Comparison of ENCODE assay signal across 15 cellular contexts in the genomic region with DNA sequence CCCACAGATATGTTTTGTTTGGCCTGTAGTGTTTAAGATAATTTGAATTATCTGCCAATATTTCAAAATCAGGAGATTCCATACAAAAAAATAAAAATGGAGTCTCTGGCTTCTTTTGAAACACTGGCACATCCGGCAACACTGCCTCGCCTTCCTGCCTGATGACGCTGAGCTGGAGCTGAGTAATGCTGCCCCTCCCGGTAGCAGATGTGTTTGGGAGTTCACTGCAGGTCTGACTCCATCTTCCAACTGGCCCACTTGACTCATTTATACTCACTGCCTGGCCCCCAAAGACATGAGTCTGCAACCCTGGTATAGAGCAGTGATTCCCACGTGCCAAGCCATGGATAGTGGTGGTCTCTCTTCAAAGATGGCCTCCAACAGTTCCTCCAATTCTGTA. TPM values are rescaled to one million over a fixed set of nuclear protein-coding genes. Genes with fewer than 3 reads are reported as not detected.
DNase-seq lines count a peak whose midpoint lies in the region; ATAC-seq and TF ChIP-seq lines count a peak whose summit lies in the region.
"Had no signal": no experiment of that assay in that cellular context is flagged by ENCODE, and none has a peak within 500 bp of the region (broad histone marks: within the 10 kb centered on the region; RNA-seq: fewer than 3 reads in every experiment).

No MANE protein-coding gene starts in this region.

- no TSS peak for BruUV-seq in IMR-90 (replicated peaks; lab: Mats Ljungman, UMichigan)
- BruUV-seq in mammary epithelial cell (replicated peaks; lab: Mats Ljungman, UMichigan) = no TSS peak

- H2BK15ac ChIP-seq in IMR-90 (ENCODE audit: low read depth, low read length) = no peak overlapping the region

- no peak overlapping the region for H3K27ac Mint-ChIP-seq in immature natural killer cell
- H3K27ac Mint-ChIP-seq: T-helper 1 cell treated with Interleukin-12 subunit alpha and Interleukin-12 subunit beta and Interleukin-4 antibody, amounts not matched to agents 30 μg/mL and 1 μg/mL, for 36 hours had no signal

- peak overlapping the region; percentile 65 for H2AK9ac ChIP-seq in IMR-90 (replicated peaks; ENCODE audit: low read depth, low read length, poor library complexity)

- no peak for TF ChIP-seq RAD21 in IMR-90 (IDR thresholded peaks at IDR 0.05; ENCODE audit: low read length)

- TF ChIP-seq CTCF in AG09309 (IDR thresholded peaks at IDR 0.05; ENCODE audit: control insufficient read depth, insufficient read depth, low read depth, low read length, missing control alignments) (no peak), IMR-90 (conservative IDR thresholded peaks at IDR 0.05; ENCODE audit: low read depth, low read length) (0 out of 2 replicates have a peak, but pooled peaks have one; percentile 17), mammary epithelial cell (conservative IDR thresholded peaks at IDR 0.05 in 1 of 2, IDR thresholded peaks at IDR 0.05 in 1 of 2; ENCODE audit: extremely low read depth in 1 of 2, insufficient read depth in 1 of 2, low read depth in 1 of 2, low read length in 2 of 2) (peak in 1 of 2 donors; percentile 16), GM13977 (IDR thresholded peaks at IDR 0.05; ENCODE audit: extremely low read depth, insufficient read depth, missing control alignments) (no peak)

- peaks cover 0 to 3% (median 0%) of the 10 kb centered on the region in 3 donors for H3K27me3 Mint-ChIP-seq in immature natural killer cell (ENCODE audit: low read depth in 3 of 3)

- H3K4ac ChIP-seq in IMR-90 (ENCODE audit: low read depth, low read length) = peak overlapping the region; percentile 54

- H3K9me3 Mint-ChIP-seq in immature natural killer cell = no peaks in the 10 kb centered on the region
- H3K9me3 Mint-ChIP-seq: T-helper 1 cell treated with Interleukin-12 subunit alpha and Interleukin-12 subunit beta and Interleukin-4 antibody, amounts not matched to agents 30 μg/mL and 1 μg/mL, for 36 hours had no signal

- H3K4me3 ChIP-seq in AG09309 (ENCODE audit: control insufficient read depth, low read depth, low read length) (no peak overlapping the region), IMR-90 (ENCODE audit: insufficient read depth, low read depth, low read length) (no peak overlapping the region), mammary epithelial cell (replicated peaks in 1 of 3; ENCODE audit: insufficient read depth in 1 of 3, low read depth in 2 of 3, low read length in 3 of 3) (no peak overlapping the region)
- H3K4me3 ChIP-seq: transverse colon had no signal

- H3K23ac ChIP-seq in IMR-90 (ENCODE audit: low read depth, low read length) = peak overlapping the region; percentile 34; the same call in 1 of the 2 replicates

- H3K4me3 Mint-ChIP-seq in immature natural killer cell = no peak overlapping the region
- H3K4me3 Mint-ChIP-seq: T-helper 1 cell treated with Interleukin-12 subunit alpha and Interleukin-12 subunit beta and Interleukin-4 antibody, amounts not matched to agents 30 μg/mL and 1 μg/mL, for 36 hours had no signal

- no peaks in the 10 kb centered on the region for H3K36me3 Mint-ChIP-seq in immature natural killer cell

- peaks cover 4% of the 10 kb centered on the region for H3K79me2 ChIP-seq in mammary epithelial cell (ENCODE audit: insufficient read depth, low read length)

- peaks cover 15% of the 10 kb centered on the region in 2 experiments for H3K79me1 ChIP-seq in IMR-90 (ENCODE audit: low read depth in 1 of 2, low read length in 2 of 2)

- TF ChIP-seq POLR2A in IMR-90 (IDR thresholded peaks at IDR 0.05; ENCODE audit: low read depth, low read length) = no peak

- H2BK120ac ChIP-seq in IMR-90 (ENCODE audit: low read depth, low read length) = peak overlapping the region; percentile 60; the same call in 1 of the 2 replicates

- dilution Hi-C loops in IMR-90 (cut with HindIII; ENCODE audit: low sequenced_read_pairs, unreplicated experiment) (no loop called here), mammary epithelial cell (cut with HindIII; ENCODE audit: low sequenced_read_pairs) (no loop called here)

- H2AFZ ChIP-seq in IMR-90 (replicated peaks; ENCODE audit: low read length, poor library complexity) (peak overlapping the region; percentile 91), mammary epithelial cell (ENCODE audit: low read depth, low read length) (peak overlapping the region; percentile 74)

- H3K14ac ChIP-seq in IMR-90 (replicated peaks; ENCODE audit: low read depth, low read length) = peak overlapping the region; percentile 67; the same call in 1 of the 2 replicates

- H4K91ac ChIP-seq in IMR-90 (ENCODE audit: insufficient read depth, low read depth, low read length) = peak overlapping the region; percentile 56; the same call in 1 of the 2 replicates

- H4K20me1 ChIP-seq in IMR-90 (ENCODE audit: insufficient read depth, low read length) = no peaks in the 10 kb centered on the region
- no peaks in the 10 kb centered on the region for H4K20me1 ChIP-seq in mammary epithelial cell (ENCODE audit: insufficient read depth, low read length)

- H3K27me3 ChIP-seq in IMR-90 (ENCODE audit: control insufficient read depth, insufficient read depth, low read length) = no peaks in the 10 kb centered on the region
- H3K27me3 ChIP-seq in mammary epithelial cell (ENCODE audit: insufficient read depth, low read length) = no peaks in the 10 kb centered on the region
- H3K27me3 ChIP-seq: transverse colon had no signal

- POLR2A ChIA-PET in IMR-90 (lab: Charles Lee; ENCODE audit: unreplicated experiment) = no interaction called here

- ATAC-seq in IMR-90 (ENCODE audit: low read depth) (peak; percentile 93), GM18868 (IDR thresholded peaks at IDR 0.05; ENCODE audit: unreplicated experiment) (no peak)
- ATAC-seq: HepG2 had no signal

- CTCF ChIA-PET in IMR-90 (lab: Yijun Ruan, JAX) (no interaction called here), mammary epithelial cell (lab: Charles Lee; ENCODE audit: low non-redundant PET) (no interaction called here)

- peak overlapping the region; percentile 76 for H4K5ac ChIP-seq in IMR-90 (ENCODE audit: low read depth, low read length)

- 0 out of 2 replicates have a peak, but pooled peaks cover 2% of the 10 kb centered on the region for H3K9me1 ChIP-seq in IMR-90 (ENCODE audit: insufficient read depth, low read length)

- H3K18ac ChIP-seq in IMR-90 (ENCODE audit: low read depth, low read length) = no peak overlapping the region; the same call in 1 of the 2 replicates

- 0 out of 2 replicates have a peak, but pooled peaks cover 2% of the 10 kb centered on the region for H3K4me1 ChIP-seq in IMR-90 (ENCODE audit: control insufficient read depth, insufficient read depth, low read length)
- peaks cover 16% of the 10 kb centered on the region for H3K4me1 ChIP-seq in mammary epithelial cell (ENCODE audit: insufficient read depth, low read length)
- H3K4me1 ChIP-seq: transverse colon had no signal

- intact Hi-C loops in IMR-90 (cut with micrococcal nuclease) (no loop called here), mammary epithelial cell (cut with micrococcal nuclease) (no loop called here)

- peak overlapping the region; percentile 57 to 88; a peak in 3 of 4 replicates for H4K8ac ChIP-seq in IMR-90 (ENCODE audit: low read depth in 2 of 2, low read length in 2 of 2)

- in situ Hi-C loops in IMR-90 (cut with MboI; ENCODE audit: low sequenced_read_pairs) (no loop called here), mammary epithelial cell (cut with MboI; ENCODE audit: low sequenced_read_pairs in 2 of 2) (no loop called here), GM13977 (cut with MboI; ENCODE audit: low pct_unique_long_range_greater_than_20kb, low sequenced_read_pairs, unreplicated experiment) (no loop called here)

- peak overlapping the region; percentile 26 for H2BK20ac ChIP-seq in IMR-90 (ENCODE audit: low read depth, low read length)

- H3K4me1 Mint-ChIP-seq in immature natural killer cell = no peaks in the 10 kb centered on the region

- DNase-seq in AG09309 (ENCODE audit: low read depth) = peak; percentile 85
- DNase-seq in IMR-90 = peak; percentile 96
- peak; percentile 88 for DNase-seq in mammary epithelial cell
- peak; percentile 67 to 95 for DNase-seq in lung microvascular endothelial cell (ENCODE audit: low read depth in 2 of 2)
- no peak for DNase-seq in GM13977 (ENCODE audit: low spot score)
- no peak for DNase-seq in retina
- DNase-seq in immature natural killer cell = no peak
- DNase-seq: activated T-cell treated with anti-CD3 and anti-CD28 coated beads, Interleukin-2, amount 50 U/mL, for 48 hours; effector CD8-positive, alpha-beta T cell; NCI-H2227 treated with DMSO at 0.1 percent for 48 hours; stimulated activated CD4-positive, alpha-beta T cell treated with anti-CD3 and anti-CD28 coated beads, Interleukin-2, amount 100 ng/mL, for 24 hours; transverse colon had no signal

- no peak overlapping the region for H3K56ac ChIP-seq in IMR-90 (ENCODE audit: extremely low read depth, insufficient read depth, low read length)

- H2AK5ac ChIP-seq in IMR-90 (ENCODE audit: low read depth, low read length) = no peak overlapping the region

- no peak overlapping the region for H3K27ac ChIP-seq in IMR-90 (ENCODE audit: insufficient read depth, low read length)
- peak overlapping the region; percentile 93 for H3K27ac ChIP-seq in mammary epithelial cell (ENCODE audit: insufficient read depth, low read depth, low read length)
- H3K27ac ChIP-seq: transverse colon had no signal

- peak overlapping the region; percentile 61 for H2BK5ac ChIP-seq in IMR-90 (ENCODE audit: low read depth, low read length, poor library complexity, severe bottlenecking)

- H3K36me3 ChIP-seq in IMR-90 (ENCODE audit: control insufficient read depth, insufficient read depth, low read length) = peaks cover 2% of the 10 kb centered on the region; the same call in 1 of the 2 replicates
- H3K36me3 ChIP-seq in mammary epithelial cell (ENCODE audit: insufficient read depth, low read length) = peaks cover 21% of the 10 kb centered on the region
- H3K36me3 ChIP-seq: transverse colon had no signal

- H3K4me2 ChIP-seq in IMR-90 (ENCODE audit: low read depth, low read length) (no peak overlapping the region), mammary epithelial cell (ENCODE audit: insufficient read depth, low read depth, low read length) (no peak overlapping the region)

- H3K9me3 ChIP-seq in IMR-90 (ENCODE audit: control insufficient read depth, insufficient read depth, low read length) = no peaks in the 10 kb centered on the region
- no peaks in the 10 kb centered on the region for H3K9me3 ChIP-seq in mammary epithelial cell (replicated peaks; ENCODE audit: insufficient read depth, low read length)
- H3K9me3 ChIP-seq: transverse colon had no signal

- 86% methylated on average over 1 of the region's 5 CpGs; no CpG with 5 or more reads in 1 of the 2 experiments for WGBS in IMR-90 (ENCODE audit: extremely low coverage in 2 of 2, insufficient read length in 1 of 2), 2 experiments
- 18% methylated on average over 5 of the region's 5 CpGs for WGBS in mammary epithelial cell (ENCODE audit: low coverage, missing lambda C conversion rate)

- H3K9ac ChIP-seq in IMR-90 (ENCODE audit: low read depth, low read length) (no peak overlapping the region), mammary epithelial cell (ENCODE audit: insufficient read depth, low read length) (peak overlapping the region; percentile 18)

RNA-seq across cellular contexts. Expression of a gene that starts 7.4 kb away (rescaled TPM):
- total RNA-seq in IMR-90 (2012; rRNA removed) (21.0 and 23.1 TPM in 2 replicates), mammary epithelial cell (10 to 100 TPM in 1 of 2 donors, 1 to 10 TPM in 1; 3.2 to 30.0 TPM), lung microvascular endothelial cell (1.8 and 6.1 TPM in 2 replicates)
- polyA plus RNA-seq in IMR-90 (2012; rRNA removed) (13.1 and 13.2 TPM in 2 replicates), mammary epithelial cell (12.3 TPM), immature natural killer cell (under 1 TPM in 1 of 3 donors, not detected in 2; 0.75 TPM)
- 4.5 and 5.6 TPM in 2 replicates for polyA plus RNA-seq in IMR-90 (2012; cell fraction: cytosol; rRNA removed)
- polyA plus RNA-seq in IMR-90 (2012; cell fraction: nucleus; rRNA removed; ENCODE audit: low replicate concordance) = 23.8 and 35.4 TPM in 2 replicates
- 122 TPM for polyA minus RNA-seq in mammary epithelial cell

Comparison
In these comparisons a context has a peak if more than half of its experiments do, and no peak if none do; other contexts are left out.
1. DNase-seq: peak in AG09309 (single experiment), IMR-90 (single experiment), mammary epithelial cell (single experiment) and lung microvascular endothelial cell (2 of 2); none in GM13977 (single experiment), retina (single experiment) and immature natural killer cell (0 of 3).